In the genomic region with DNA sequence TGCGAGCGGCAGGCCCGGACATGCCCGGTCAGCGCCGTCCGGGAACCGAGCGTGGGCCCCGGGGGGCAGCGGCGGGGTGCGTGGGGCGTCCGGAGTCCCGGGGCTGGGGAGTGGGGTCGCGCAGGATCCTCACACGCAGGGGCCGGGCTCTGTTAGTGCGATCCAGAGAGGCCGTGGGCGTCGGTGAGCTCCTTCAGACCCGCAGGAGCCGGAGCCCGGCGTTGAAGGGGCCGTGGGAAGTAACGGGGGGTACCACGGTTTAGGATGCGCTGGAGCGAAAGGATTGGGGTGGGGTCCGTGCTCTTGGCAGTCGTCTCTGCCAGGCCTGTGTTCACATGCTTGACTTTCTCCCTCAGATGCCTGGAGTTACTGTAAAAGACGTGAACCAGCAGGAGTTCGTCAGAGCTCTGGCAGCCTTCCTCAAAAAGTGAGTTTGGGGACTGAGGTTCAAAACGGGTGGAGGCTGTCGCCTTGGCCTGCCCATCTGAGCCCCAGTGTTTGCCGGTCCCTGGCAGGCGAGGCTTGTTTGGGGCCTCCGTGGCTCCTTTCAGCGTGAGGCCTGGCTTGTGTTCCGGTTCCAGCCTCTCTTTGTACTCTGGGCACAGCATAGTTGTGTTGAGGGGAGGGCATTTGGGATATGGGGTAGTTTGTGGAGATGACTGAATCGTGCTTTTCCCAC, we compare ENCODE assay signal across 8 cellular contexts. TPM values are rescaled to one million over a fixed set of nuclear protein-coding genes. Genes with fewer than 3 reads are reported as not detected.
DNase-seq lines count a peak whose midpoint lies in the region; ATAC-seq, FAIRE-seq and TF ChIP-seq lines count a peak whose summit lies in the region.

No MANE protein-coding gene starts in this region.

- POLR2A ChIA-PET in endothelial cell of umbilical vein (lab: Charles Lee), result interaction anchor here (0.6 to 1.6 kb wide), 7 partner anchors 8 to 215 kb away, joined by 3 to 7 read pairs (median 4); partner anchors contain the start of genes RABAC1 and ZNF574

- no peaks in the 10 kb centered on the region for H3K9me3 ChIP-seq in GM23248 (ENCODE audit: low read depth)
- H3K9me3 ChIP-seq in SU-DHL-6 (ENCODE audit: insufficient read depth, low read length), result no peaks in the 10 kb centered on the region
- H3K9me3 ChIP-seq in endothelial cell of umbilical vein (replicated peaks; ENCODE audit: control insufficient read depth, insufficient read depth, low read length), result no peaks in the 10 kb centered on the region

- no peaks in the 10 kb centered on the region for H3K27me3 ChIP-seq in GM23248 (replicated peaks; ENCODE audit: insufficient read depth)
- H3K27me3 ChIP-seq in SU-DHL-6 (ENCODE audit: low read length), result no peaks in the 10 kb centered on the region
- no peaks in the 10 kb centered on the region for H3K27me3 ChIP-seq in endothelial cell of umbilical vein (ENCODE audit: control insufficient read depth in 2 of 2, insufficient read depth in 2 of 2, low read length in 2 of 2)

- H3K9ac ChIP-seq in GM23248, result peak overlapping the region; percentile 99
- H3K9ac ChIP-seq in SU-DHL-6 (ENCODE audit: low read length), result peak overlapping the region; percentile 97
- H3K9ac ChIP-seq in endothelial cell of umbilical vein (replicated peaks; ENCODE audit: extremely low read depth, insufficient read depth, low read length), result peak overlapping the region; percentile 98

- no peak for TF ChIP-seq POLR2A in endothelial cell of umbilical vein (IDR thresholded peaks at IDR 0.05; ENCODE audit: low read depth, low read length)

- WGBS in GM23248 (ENCODE audit: low coverage in 1 of 2, low lambda C conversion rate in 2 of 2, missing lambda C conversion rate in 2 of 2), 2 experiments, result 1 to 2% methylated on average over 21 to 39 of the region's 45 CpGs

- H4K20me1 ChIP-seq in GM23248 (ENCODE audit: insufficient read depth) (0 out of 2 replicates have a peak, but pooled peaks cover 15% of the 10 kb centered on the region), SU-DHL-6 (ENCODE audit: low read depth, low read length) (peaks cover 30% of the 10 kb centered on the region; the same call in 1 of the 2 replicates), endothelial cell of umbilical vein (replicated peaks; ENCODE audit: control insufficient read depth, extremely low read depth, insufficient read depth, low read length) (no peaks in the 10 kb centered on the region)

- H2AFZ ChIP-seq in GM23248 (no peak overlapping the region), SU-DHL-6 (ENCODE audit: low read depth, low read length, severe bottlenecking) (no peak overlapping the region), endothelial cell of umbilical vein (ENCODE audit: low read depth, low read length) (no peak overlapping the region)

- H3K36me3 Mint-ChIP-seq in nephron (ENCODE audit: low read depth), result peaks cover 46% of the 10 kb centered on the region

- H3K27ac ChIP-seq in GM23248 (peak overlapping the region; percentile 76), SU-DHL-6 (ENCODE audit: low read depth, low read length) (peak overlapping the region; percentile 84), endothelial cell of umbilical vein (ENCODE audit: insufficient read depth, low read depth, low read length) (peak overlapping the region; percentile 93)

- FAIRE-seq in endothelial cell of umbilical vein (lab: Jason Lieb, UNC), result no peak

- H3K4me3 ChIP-seq in GM23248 (peak overlapping the region; percentile 76), SU-DHL-6 (ENCODE audit: insufficient read depth, low read length, poor library complexity, severe bottlenecking) (peak overlapping the region; percentile 82), endothelial cell of umbilical vein (replicated peaks in 1 of 3; ENCODE audit: insufficient read depth in 1 of 3, low read depth in 1 of 3, low read length in 3 of 3) (peak overlapping the region; percentile 78 to 86 (median 85))

- H3K4me2 ChIP-seq in GM23248 (ENCODE audit: unreplicated experiment) (peak overlapping the region; percentile 93), SU-DHL-6 (ENCODE audit: low read depth, low read length, poor library complexity, severe bottlenecking) (peak overlapping the region; percentile 66), endothelial cell of umbilical vein (ENCODE audit: insufficient read depth, low read length) (peak overlapping the region; percentile 88)

- H3K36me3 ChIP-seq in GM23248 (ENCODE audit: low read depth) (peaks cover 45% of the 10 kb centered on the region), SU-DHL-6 (ENCODE audit: low read length) (peaks cover 37% of the 10 kb centered on the region), endothelial cell of umbilical vein (ENCODE audit: control insufficient read depth in 2 of 2, extremely low read depth in 1 of 2, insufficient read depth in 2 of 2, low read length in 2 of 2) (peaks cover 23 to 37% of the 10 kb centered on the region in 2 experiments)

- H3K9me2 ChIP-seq in GM23248 (ENCODE audit: insufficient read depth), result no peaks in the 10 kb centered on the region
- H3K9me2 ChIP-seq in SU-DHL-6 (replicated peaks; ENCODE audit: insufficient read depth, low read length), result no peaks in the 10 kb centered on the region

- H3K9me3 Mint-ChIP-seq in nephron, result no peaks in the 10 kb centered on the region

- in situ Hi-C loops in GM23248 (cut with MboI), result no loop called here

- CTCF ChIA-PET in endothelial cell of umbilical vein (lab: Charles Lee), result interaction anchor here (1.3 to 4.0 kb wide), 4 partner anchors 9 to 98 kb away, joined by 4 to 18 read pairs (median 7); partner anchors contain the start of gene RABAC1

- intact Hi-C loops in endothelial cell of umbilical vein (cut with micrococcal nuclease), result loop anchor here (1.0 kb wide), 1 partner anchor 24 kb away; no protein-coding TSS in a partner anchor

- no peaks in the 10 kb centered on the region for H3K9me1 ChIP-seq in endothelial cell of umbilical vein (replicated peaks; ENCODE audit: control insufficient read depth, extremely low read depth, insufficient read depth, low read length)

- TF ChIP-seq CTCF in SU-DHL-6 (IDR thresholded peaks at IDR 0.05; ENCODE audit: insufficient read depth, low read length, poor library complexity, severe bottlenecking), result no peak
- TF ChIP-seq CTCF in endothelial cell of umbilical vein (IDR thresholded peaks at IDR 0.05; ENCODE audit: extremely low read depth in 1 of 2, insufficient read depth in 1 of 2, low read depth in 1 of 2, low read length in 2 of 2), result no peak
- TF ChIP-seq CTCF in nephron (IDR thresholded peaks at IDR 0.05; ENCODE audit: unreplicated experiment in 3 of 3), result no peak

- H3K79me2 ChIP-seq in GM23248 (ENCODE audit: insufficient read depth) (peaks cover 55% of the 10 kb centered on the region), SU-DHL-6 (ENCODE audit: insufficient read depth, low read length) (peaks cover 55% of the 10 kb centered on the region), endothelial cell of umbilical vein (ENCODE audit: control insufficient read depth, insufficient read depth, low read length) (peaks cover 54% of the 10 kb centered on the region)

- peak overlapping the region; percentile 93 to 96 (median 94) for H3K27ac Mint-ChIP-seq in nephron

- DNase-seq in GM23248 (peak; percentile 56), endothelial cell of umbilical vein (ENCODE audit: low read depth, low spot score) (peak; percentile 40), NCI-H524 (lab: John Stamatoyannopoulos, UW) (no peak), NCI-H446 (lab: John Stamatoyannopoulos, UW) (no peak)

- H3K4me1 Mint-ChIP-seq in nephron, result peaks cover 37% of the 10 kb centered on the region

- H3K4me1 ChIP-seq in GM23248 (ENCODE audit: insufficient read depth) (peaks cover 30% of the 10 kb centered on the region), endothelial cell of umbilical vein (ENCODE audit: control insufficient read depth, extremely low read depth, insufficient read depth, low read length) (peaks cover 39% of the 10 kb centered on the region)

- H3K4me3 Mint-ChIP-seq in nephron, result peak overlapping the region; percentile 95 to 97 (median 96)

- BruUV-seq in endothelial cell of umbilical vein (replicated peaks; lab: Mats Ljungman, UMichigan), result TSS peak; percentile 72

- ATAC-seq in HG03342 (IDR thresholded peaks at IDR 0.05; ENCODE audit: unreplicated experiment) (no peak), HG02588 (IDR thresholded peaks at IDR 0.05; ENCODE audit: unreplicated experiment) (no peak)

- dilution Hi-C loops in endothelial cell of umbilical vein (cut with MboI; ENCODE audit: extremely low pct_ligation_motif_present, low sequenced_read_pairs), result no loop called here

- H3F3A ChIP-seq in GM23248 (ENCODE audit: insufficient read depth) (peaks cover 42% of the 10 kb centered on the region), SU-DHL-6 (ENCODE audit: insufficient read depth) (peaks cover 45% of the 10 kb centered on the region; the same call in 1 of the 2 replicates)

- no peaks in the 10 kb centered on the region for H3K27me3 Mint-ChIP-seq in nephron (ENCODE audit: low read depth)

RNA-seq across cellular contexts. Expression of gene RPS19, which starts 0.5 kb away (rescaled TPM):
- total RNA-seq in GM23248 (2014; rRNA removed; shearing (Covaris generic)), result 296 and 881 TPM in 2 replicates
- polyA plus RNA-seq in GM23248 (2016; fragmentation: Nextera tagmentation; extraction: Ambion mirVana) (2,308 and 2,316 TPM in 2 replicates), endothelial cell of umbilical vein (4,353 and 5,883 TPM in 2 replicates)
- 2,195 and 2,234 TPM in 2 replicates for total RNA-seq in endothelial cell of umbilical vein
- polyA plus RNA-seq in endothelial cell of umbilical vein (2011; cell fraction: cytosol; rRNA removed), result 5,243 and 5,733 TPM in 2 replicates
- polyA plus RNA-seq in endothelial cell of umbilical vein (2011; cell fraction: nucleus; rRNA removed), result 1,376 and 1,515 TPM in 2 replicates
- polyA plus RNA-seq in endothelial cell of umbilical vein (2012), result 2,331 and 5,825 TPM in 2 replicates
- 550 and 596 TPM in 2 replicates for polyA minus RNA-seq in endothelial cell of umbilical vein
- 1,088 TPM for polyA minus RNA-seq in endothelial cell of umbilical vein (2011; cell fraction: cytosol; rRNA and poly(A)+ RNA removed)
- polyA minus RNA-seq in endothelial cell of umbilical vein (2011; cell fraction: nucleus; rRNA and poly(A)+ RNA removed), result 151 and 202 TPM in 2 replicates

RNA-seq across cellular contexts. Expression of gene DMRTC2, which starts 15.7 kb away (rescaled TPM):
- not detected in 2 replicates for total RNA-seq in GM23248 (2014; rRNA removed; shearing (Covaris generic))
- polyA plus RNA-seq in GM23248 (2016; fragmentation: Nextera tagmentation; extraction: Ambion mirVana) (not detected in 2 replicates), endothelial cell of umbilical vein (not detected in 2 replicates)
- not detected in 2 replicates for total RNA-seq in endothelial cell of umbilical vein
- polyA plus RNA-seq in endothelial cell of umbilical vein (2011; cell fraction: cytosol; rRNA removed), result not detected in 2 replicates
- not detected in 2 replicates for polyA plus RNA-seq in endothelial cell of umbilical vein (2011; cell fraction: nucleus; rRNA removed)
- polyA plus RNA-seq in endothelial cell of umbilical vein (2012), result not detected in 2 replicates
- polyA minus RNA-seq in endothelial cell of umbilical vein, result not detected in 2 replicates
- not detected for polyA minus RNA-seq in endothelial cell of umbilical vein (2011; cell fraction: cytosol; rRNA and poly(A)+ RNA removed)
- polyA minus RNA-seq in endothelial cell of umbilical vein (2011; cell fraction: nucleus; rRNA and poly(A)+ RNA removed), result not detected in 2 replicates

RNA-seq across cellular contexts. Expression of gene LYPD4, which starts 16.1 kb away (rescaled TPM):
- not detected in 2 replicates for total RNA-seq in GM23248 (2014; rRNA removed; shearing (Covaris generic))
- not detected in 2 replicates for polyA plus RNA-seq in GM23248 (2016; fragmentation: Nextera tagmentation; extraction: Ambion mirVana)
- total RNA-seq in endothelial cell of umbilical vein, result not detected in 2 replicates
- polyA plus RNA-seq in endothelial cell of umbilical vein, result not detected in 2 replicates
- polyA plus RNA-seq in endothelial cell of umbilical vein (2011; cell fraction: cytosol; rRNA removed), result not detected in 2 replicates
- polyA plus RNA-seq in endothelial cell of umbilical vein (2011; cell fraction: nucleus; rRNA removed), result not detected in 2 replicates
- not detected in 2 replicates for polyA plus RNA-seq in endothelial cell of umbilical vein (2012)
- not detected in 2 replicates for polyA minus RNA-seq in endothelial cell of umbilical vein
- polyA minus RNA-seq in endothelial cell of umbilical vein (2011; cell fraction: cytosol; rRNA and poly(A)+ RNA removed), result not detected
- not detected in 2 replicates for polyA minus RNA-seq in endothelial cell of umbilical vein (2011; cell fraction: nucleus; rRNA and poly(A)+ RNA removed)

RNA-seq across cellular contexts. Expression of gene CD79A, which starts 16.5 kb away (rescaled TPM):
- total RNA-seq in GM23248 (2014; rRNA removed; shearing (Covaris generic)), result not detected in 2 replicates
- polyA plus RNA-seq in GM23248 (2016; fragmentation: Nextera tagmentation; extraction: Ambion mirVana), result 0.49 TPM in 1 of 2 replicates, not detected in the other
- total RNA-seq in endothelial cell of umbilical vein, result 0.35 TPM in 1 of 2 replicates, not detected in the other
- polyA plus RNA-seq in endothelial cell of umbilical vein, result 0.32 TPM in 2 replicates
- polyA plus RNA-seq in endothelial cell of umbilical vein (2011; cell fraction: cytosol; rRNA removed), result 0.14 and 0.18 TPM in 2 replicates
- polyA plus RNA-seq in endothelial cell of umbilical vein (2011; cell fraction: nucleus; rRNA removed), result 0.28 TPM in 1 of 2 replicates, not detected in the other
- 0.42 TPM in 1 of 2 replicates, not detected in the other for polyA plus RNA-seq in endothelial cell of umbilical vein (2012)
- 0.19 and 0.63 TPM in 2 replicates for polyA minus RNA-seq in endothelial cell of umbilical vein
- not detected for polyA minus RNA-seq in endothelial cell of umbilical vein (2011; cell fraction: cytosol; rRNA and poly(A)+ RNA removed)
- not detected in 2 replicates for polyA minus RNA-seq in endothelial cell of umbilical vein (2011; cell fraction: nucleus; rRNA and poly(A)+ RNA removed)

RNA-seq across cellular contexts. Expression of gene ARHGEF1, which starts 22.4 kb away (rescaled TPM):
- total RNA-seq in GM23248 (2014; rRNA removed; shearing (Covaris generic)), result 44.6 and 46.2 TPM in 2 replicates
- polyA plus RNA-seq in GM23248 (2016; fragmentation: Nextera tagmentation; extraction: Ambion mirVana) (44.3 and 49.6 TPM in 2 replicates), endothelial cell of umbilical vein (60.6 and 65.4 TPM in 2 replicates)
- total RNA-seq in endothelial cell of umbilical vein, result 119 and 123 TPM in 2 replicates
- polyA plus RNA-seq in endothelial cell of umbilical vein (2011; cell fraction: cytosol; rRNA removed), result 48.1 and 53.1 TPM in 2 replicates
- 199 and 230 TPM in 2 replicates for polyA plus RNA-seq in endothelial cell of umbilical vein (2011; cell fraction: nucleus; rRNA removed)
- polyA plus RNA-seq in endothelial cell of umbilical vein (2012), result 52.7 and 60.1 TPM in 2 replicates
- 35.6 and 35.7 TPM in 2 replicates for polyA minus RNA-seq in endothelial cell of umbilical vein
- polyA minus RNA-seq in endothelial cell of umbilical vein (2011; cell fraction: cytosol; rRNA and poly(A)+ RNA removed), result 32.3 TPM
- polyA minus RNA-seq in endothelial cell of umbilical vein (2011; cell fraction: nucleus; rRNA and poly(A)+ RNA removed), result 56.9 and 71.1 TPM in 2 replicates

Comparison
In these comparisons a context has a peak if more than half of its experiments do, and no peak if none do; other contexts are left out.
1. DNase-seq: peak in GM23248 (single experiment) and endothelial cell of umbilical vein (single experiment); none in NCI-H524 (0 of 2) and NCI-H446 (0 of 2).
2. Peak in every context shown above with its lines, with median percentiles within 50 percentile points of each other: H3K27ac ChIP-seq, H3K4me2 ChIP-seq, H3K4me3 ChIP-seq and H3K9ac ChIP-seq.